8 cellular contexts compared by ENCODE assay signal in the genomic region with DNA sequence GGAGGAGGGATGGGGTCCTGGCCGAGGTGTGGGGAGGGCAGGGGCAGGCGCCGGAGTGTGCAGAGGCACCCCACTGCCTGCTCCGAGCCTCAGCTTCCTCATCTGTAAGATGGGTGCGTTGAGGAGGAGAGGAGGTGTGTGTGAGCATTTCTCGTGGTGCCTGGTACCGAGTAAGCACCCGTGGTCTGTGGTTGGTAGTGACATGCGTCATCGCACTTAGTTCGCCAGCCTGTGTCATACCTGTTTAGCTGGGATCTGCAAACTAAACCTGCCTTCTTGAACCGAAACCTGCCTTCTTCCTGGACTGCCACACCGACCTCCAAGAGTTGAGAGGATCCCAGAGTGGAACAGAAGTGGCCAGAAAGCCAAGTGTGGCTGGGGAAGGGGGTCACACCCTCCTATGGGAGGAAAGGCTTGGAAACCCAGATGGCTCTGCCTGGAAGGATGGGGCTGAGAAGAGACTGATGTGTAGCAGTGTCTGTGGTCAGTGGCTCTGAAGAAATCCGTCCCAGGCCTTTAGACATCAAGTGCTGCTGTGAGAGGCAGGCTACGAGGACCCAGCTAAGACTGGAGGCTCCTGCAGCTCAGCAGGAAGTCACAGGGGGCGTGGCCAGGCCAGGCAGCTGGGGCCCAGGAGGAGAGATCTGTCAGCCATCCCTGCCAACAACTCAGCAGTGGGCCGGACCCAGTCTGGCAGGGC.
DNase-seq lines count a peak whose midpoint lies in the region; ATAC-seq and TF ChIP-seq lines count a peak whose summit lies in the region.

No MANE protein-coding gene starts in this region.

- no peaks in the 10 kb centered on the region for H3K36me3 ChIP-seq in Karpas-422 (ENCODE audit: insufficient read depth, low read length)

- peaks cover 15% of the 10 kb centered on the region for H3K36me3 Mint-ChIP-seq in progenitor cell of endocrine pancreas (ENCODE audit: insufficient read depth)

- no peak overlapping the region for H3K27ac ChIP-seq in Karpas-422 (ENCODE audit: low read length)

- no peak overlapping the region for H2AFZ ChIP-seq in Karpas-422 (ENCODE audit: low read length)

- H3K9me2 ChIP-seq in Karpas-422 (replicated peaks; ENCODE audit: insufficient read depth, low read length), result no peaks in the 10 kb centered on the region

- no peaks in the 10 kb centered on the region for H3K27me3 ChIP-seq in Karpas-422 (ENCODE audit: low read length)

- H3K4me1 Mint-ChIP-seq in progenitor cell of endocrine pancreas (ENCODE audit: low read depth), result peaks cover 5% of the 10 kb centered on the region

- H4K20me1 ChIP-seq in Karpas-422 (ENCODE audit: insufficient read depth, low read depth, low read length), result no peaks in the 10 kb centered on the region; the same call in 1 of the 2 replicates

- no peak overlapping the region for H3K4me2 ChIP-seq in Karpas-422 (ENCODE audit: low read depth, low read length, poor library complexity, severe bottlenecking)

- no peaks in the 10 kb centered on the region for H3K27me3 Mint-ChIP-seq in progenitor cell of endocrine pancreas

- no peak overlapping the region for H3K4me3 Mint-ChIP-seq in progenitor cell of endocrine pancreas (ENCODE audit: low read depth)

- no peak for TF ChIP-seq CTCF in fibroblast of pulmonary artery (IDR thresholded peaks at IDR 0.05; ENCODE audit: low read length, missing control alignments)
- no peak for TF ChIP-seq CTCF in progenitor cell of endocrine pancreas (IDR thresholded peaks at IDR 0.05; ENCODE audit: unreplicated experiment)

- H3K9ac ChIP-seq in Karpas-422 (ENCODE audit: low read length), result no peak overlapping the region

- peak; percentile 83 for ATAC-seq in GM21390 (IDR thresholded peaks at IDR 0.05; ENCODE audit: unreplicated experiment)

- peak overlapping the region; percentile 13 for H3K27ac Mint-ChIP-seq in progenitor cell of endocrine pancreas

- no peaks in the 10 kb centered on the region for H3K79me2 ChIP-seq in Karpas-422 (ENCODE audit: low read length)

- no peaks in the 10 kb centered on the region for H3K9me3 Mint-ChIP-seq in progenitor cell of endocrine pancreas (ENCODE audit: low read depth)

- H3K4me3 ChIP-seq in Karpas-422 (ENCODE audit: low read length) (no peak overlapping the region), fibroblast of pulmonary artery (replicated peaks; ENCODE audit: low read depth, low read length) (no peak overlapping the region)

- DNase-seq in C1 segment of cervical spinal cord (lab: John Stamatoyannopoulos, UW) (peak in 11 of 14 donors; percentile 7 to 62 (median 28)), Karpas-422 (peak; percentile 62), activated T-cell treated with anti-CD3 and anti-CD28 coated beads for 4 hours (peak; percentile 54), fibroblast of pulmonary artery (ENCODE audit: low read depth) (peak; percentile 71), progenitor cell of endocrine pancreas (ENCODE audit: low spot score, unreplicated experiment) (no peak), NCI-H1105 (lab: John Stamatoyannopoulos, UW) (no peak), SIG-M5 treated with dmso at 0.1 percent for 504 hours (lab: John Stamatoyannopoulos, UW; ENCODE audit: unreplicated experiment) (no peak)

- H3K4me1 ChIP-seq in Karpas-422 (ENCODE audit: low read length), result no peaks in the 10 kb centered on the region

- no peaks in the 10 kb centered on the region for H3K9me3 ChIP-seq in Karpas-422 (ENCODE audit: low read length)

Comparison
In these comparisons a context has a peak if more than half of its experiments do, and no peak if none do; other contexts are left out.
1. DNase-seq: peak in C1 segment of cervical spinal cord (11 of 14), Karpas-422 (single experiment), activated T-cell treated with anti-CD3 and anti-CD28 coated beads for 4 hours (single experiment) and fibroblast of pulmonary artery (single experiment); none in progenitor cell of endocrine pancreas (single experiment), NCI-H1105 (single experiment) and SIG-M5 treated with dmso at 0.1 percent for 504 hours (single experiment).